In the genomic region with DNA sequence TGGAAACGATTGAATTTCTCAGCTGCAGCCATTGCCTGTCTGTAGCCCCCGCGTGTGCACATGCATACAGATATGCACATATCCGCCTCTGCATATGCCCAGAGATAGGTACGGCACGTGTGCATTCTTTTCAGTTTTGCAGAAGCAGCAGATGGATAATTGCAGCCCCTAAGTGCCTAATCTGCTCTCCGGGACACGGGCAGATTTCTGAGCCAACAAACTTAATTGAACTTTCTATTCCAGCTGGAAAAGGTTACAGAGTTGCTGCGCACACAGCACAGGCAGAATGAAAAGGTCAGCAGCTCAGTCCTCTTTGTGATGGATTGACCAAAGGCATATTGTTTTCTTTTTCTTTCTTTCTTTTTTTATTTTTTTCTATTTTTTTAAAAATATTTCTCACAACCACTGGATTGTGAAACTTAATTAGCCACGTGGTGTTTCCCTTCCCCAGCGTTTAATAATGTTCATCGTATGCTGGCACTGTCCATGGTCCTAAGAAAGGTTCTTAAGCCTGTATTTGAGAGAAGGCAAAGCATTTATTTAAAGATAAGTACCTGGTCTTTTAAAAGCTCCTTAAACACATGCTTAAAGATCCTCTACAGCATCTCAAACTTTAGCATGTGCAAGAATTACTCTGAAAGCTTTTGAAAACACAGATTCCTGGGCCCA, we compare ENCODE assay signal across 16 cellular contexts.
DNase-seq lines count a peak whose midpoint lies in the region; ATAC-seq and TF ChIP-seq lines count a peak whose summit lies in the region.
"Had no signal": no experiment of that assay in that cellular context is flagged by ENCODE, and none has a peak within 500 bp of the region (broad histone marks: within the 10 kb centered on the region; RNA-seq: fewer than 3 reads in every experiment).

No MANE protein-coding gene starts in this region.

- H3K4me3 ChIP-seq in GM23338 (no peak overlapping the region), colonic mucosa (no peak overlapping the region)
- H3K4me3 ChIP-seq: suprapubic skin had no signal

- no peaks in the 10 kb centered on the region for H4K20me1 ChIP-seq in GM23338 (replicated peaks; ENCODE audit: insufficient read depth)

- no peaks in the 10 kb centered on the region for H3F3A ChIP-seq in GM23338 (replicated peaks; ENCODE audit: low read depth)

- DNase-seq in GM23338 (ENCODE audit: low spot score) (peak; percentile 71), NCI-H524 treated with DMSO at 0.1 percent for 48 hours (lab: John Stamatoyannopoulos, UW) (peak; percentile 74), dermis blood vessel endothelial cell (peak; percentile 2), myocyte (ENCODE audit: low read depth) (peak; percentile 1), GM20000 (ENCODE audit: low spot score) (no peak), colonic mucosa (no peak), NCI-H1105 treated with DMSO at 0.1 percent for 48 hours (lab: John Stamatoyannopoulos, UW) (no peak)
- DNase-seq in activated CD4-positive, alpha-beta T cell treated with anti-CD3 and anti-CD28 coated beads, Interleukin-2, amount 50 U/mL, for 48 hours = no peak
- DNase-seq: activated CD8-positive, alpha-beta memory T cell treated with anti-CD3 and anti-CD28 coated beads for 24 hours; activated gamma-delta T cell treated with Interleukin-2 at 50 U/mL for 16 hours; CD8-positive, alpha-beta T cell; islet precursor cell; naive B cell; NCI-H1092; right cardiac atrium had no signal

- H3K4me1 Mint-ChIP-seq in GM23338 = no peaks in the 10 kb centered on the region
- H3K4me1 Mint-ChIP-seq: naive B cell had no signal

- H3K27ac ChIP-seq in GM23338 (ENCODE audit: low read depth) (no peak overlapping the region), colonic mucosa (no peak overlapping the region)
- H3K27ac ChIP-seq: suprapubic skin had no signal

- no peak for TF ChIP-seq CTCF in GM23338 (conservative IDR thresholded peaks at IDR 0.05; ENCODE audit: low read depth in 2 of 2)
- no peak for TF ChIP-seq CTCF in GM20000 (IDR thresholded peaks at IDR 0.05; ENCODE audit: extremely low read depth, missing control alignments)
- no peak for TF ChIP-seq CTCF in colonic mucosa (IDR thresholded peaks at IDR 0.05)

- H3K27ac Mint-ChIP-seq in GM23338 = no peak overlapping the region
- H3K27ac Mint-ChIP-seq: CD8-positive, alpha-beta T cell; naive B cell had no signal

- H3K4me3 Mint-ChIP-seq in GM23338 = no peak overlapping the region
- H3K4me3 Mint-ChIP-seq: CD8-positive, alpha-beta T cell; naive B cell had no signal

- H3K9me2 ChIP-seq in GM23338 (ENCODE audit: insufficient read depth) = peaks cover 4% of the 10 kb centered on the region; the same call in 1 of the 2 replicates

- no peaks in the 10 kb centered on the region for H3K9me3 Mint-ChIP-seq in GM23338

- H2AFZ ChIP-seq in GM23338 = no peak overlapping the region

- H3K9ac ChIP-seq in colonic mucosa (ENCODE audit: low read depth in 2 of 2, low read length in 2 of 2) = no peak overlapping the region

- H3K9me3 ChIP-seq in colonic mucosa = no peaks in the 10 kb centered on the region
- H3K9me3 ChIP-seq: suprapubic skin had no signal

- no peak overlapping the region for H3K4me2 ChIP-seq in GM23338

- no peaks in the 10 kb centered on the region for H3K27me3 Mint-ChIP-seq in GM23338 (ENCODE audit: insufficient read depth, low read depth, poor library complexity)
- H3K27me3 Mint-ChIP-seq: naive B cell had no signal

- H3K4me1 ChIP-seq in GM23338 (ENCODE audit: insufficient read depth) = no peaks in the 10 kb centered on the region
- H3K4me1 ChIP-seq in colonic mucosa = no peaks in the 10 kb centered on the region
- H3K4me1 ChIP-seq: suprapubic skin had no signal

- H3K27me3 ChIP-seq in GM23338 (ENCODE audit: insufficient read depth) (no peaks in the 10 kb centered on the region), colonic mucosa (no peaks in the 10 kb centered on the region)
- H3K27me3 ChIP-seq: suprapubic skin had no signal

- H3K36me3 ChIP-seq in GM23338 (ENCODE audit: insufficient read depth) (no peaks in the 10 kb centered on the region), colonic mucosa (no peaks in the 10 kb centered on the region)
- H3K36me3 ChIP-seq: suprapubic skin had no signal

- no peaks in the 10 kb centered on the region for H3K79me2 ChIP-seq in GM23338 (replicated peaks; ENCODE audit: insufficient read depth)

- ATAC-seq in GM23338 = no peak
- ATAC-seq: CD8-positive, alpha-beta T cell; right cardiac atrium had no signal

- H3K36me3 Mint-ChIP-seq in GM23338 (ENCODE audit: low read depth) = no peaks in the 10 kb centered on the region
- H3K36me3 Mint-ChIP-seq: CD8-positive, alpha-beta T cell; naive B cell had no signal

- intact Hi-C loops in colonic mucosa (cut with DNase I) = no loop called here

TF ChIP-seq in GM23338, 12 proteins besides CTCF, POLR2A, EP300 and RAD21 (continues in another document):
- TF ChIP-seq, protein P1, sequence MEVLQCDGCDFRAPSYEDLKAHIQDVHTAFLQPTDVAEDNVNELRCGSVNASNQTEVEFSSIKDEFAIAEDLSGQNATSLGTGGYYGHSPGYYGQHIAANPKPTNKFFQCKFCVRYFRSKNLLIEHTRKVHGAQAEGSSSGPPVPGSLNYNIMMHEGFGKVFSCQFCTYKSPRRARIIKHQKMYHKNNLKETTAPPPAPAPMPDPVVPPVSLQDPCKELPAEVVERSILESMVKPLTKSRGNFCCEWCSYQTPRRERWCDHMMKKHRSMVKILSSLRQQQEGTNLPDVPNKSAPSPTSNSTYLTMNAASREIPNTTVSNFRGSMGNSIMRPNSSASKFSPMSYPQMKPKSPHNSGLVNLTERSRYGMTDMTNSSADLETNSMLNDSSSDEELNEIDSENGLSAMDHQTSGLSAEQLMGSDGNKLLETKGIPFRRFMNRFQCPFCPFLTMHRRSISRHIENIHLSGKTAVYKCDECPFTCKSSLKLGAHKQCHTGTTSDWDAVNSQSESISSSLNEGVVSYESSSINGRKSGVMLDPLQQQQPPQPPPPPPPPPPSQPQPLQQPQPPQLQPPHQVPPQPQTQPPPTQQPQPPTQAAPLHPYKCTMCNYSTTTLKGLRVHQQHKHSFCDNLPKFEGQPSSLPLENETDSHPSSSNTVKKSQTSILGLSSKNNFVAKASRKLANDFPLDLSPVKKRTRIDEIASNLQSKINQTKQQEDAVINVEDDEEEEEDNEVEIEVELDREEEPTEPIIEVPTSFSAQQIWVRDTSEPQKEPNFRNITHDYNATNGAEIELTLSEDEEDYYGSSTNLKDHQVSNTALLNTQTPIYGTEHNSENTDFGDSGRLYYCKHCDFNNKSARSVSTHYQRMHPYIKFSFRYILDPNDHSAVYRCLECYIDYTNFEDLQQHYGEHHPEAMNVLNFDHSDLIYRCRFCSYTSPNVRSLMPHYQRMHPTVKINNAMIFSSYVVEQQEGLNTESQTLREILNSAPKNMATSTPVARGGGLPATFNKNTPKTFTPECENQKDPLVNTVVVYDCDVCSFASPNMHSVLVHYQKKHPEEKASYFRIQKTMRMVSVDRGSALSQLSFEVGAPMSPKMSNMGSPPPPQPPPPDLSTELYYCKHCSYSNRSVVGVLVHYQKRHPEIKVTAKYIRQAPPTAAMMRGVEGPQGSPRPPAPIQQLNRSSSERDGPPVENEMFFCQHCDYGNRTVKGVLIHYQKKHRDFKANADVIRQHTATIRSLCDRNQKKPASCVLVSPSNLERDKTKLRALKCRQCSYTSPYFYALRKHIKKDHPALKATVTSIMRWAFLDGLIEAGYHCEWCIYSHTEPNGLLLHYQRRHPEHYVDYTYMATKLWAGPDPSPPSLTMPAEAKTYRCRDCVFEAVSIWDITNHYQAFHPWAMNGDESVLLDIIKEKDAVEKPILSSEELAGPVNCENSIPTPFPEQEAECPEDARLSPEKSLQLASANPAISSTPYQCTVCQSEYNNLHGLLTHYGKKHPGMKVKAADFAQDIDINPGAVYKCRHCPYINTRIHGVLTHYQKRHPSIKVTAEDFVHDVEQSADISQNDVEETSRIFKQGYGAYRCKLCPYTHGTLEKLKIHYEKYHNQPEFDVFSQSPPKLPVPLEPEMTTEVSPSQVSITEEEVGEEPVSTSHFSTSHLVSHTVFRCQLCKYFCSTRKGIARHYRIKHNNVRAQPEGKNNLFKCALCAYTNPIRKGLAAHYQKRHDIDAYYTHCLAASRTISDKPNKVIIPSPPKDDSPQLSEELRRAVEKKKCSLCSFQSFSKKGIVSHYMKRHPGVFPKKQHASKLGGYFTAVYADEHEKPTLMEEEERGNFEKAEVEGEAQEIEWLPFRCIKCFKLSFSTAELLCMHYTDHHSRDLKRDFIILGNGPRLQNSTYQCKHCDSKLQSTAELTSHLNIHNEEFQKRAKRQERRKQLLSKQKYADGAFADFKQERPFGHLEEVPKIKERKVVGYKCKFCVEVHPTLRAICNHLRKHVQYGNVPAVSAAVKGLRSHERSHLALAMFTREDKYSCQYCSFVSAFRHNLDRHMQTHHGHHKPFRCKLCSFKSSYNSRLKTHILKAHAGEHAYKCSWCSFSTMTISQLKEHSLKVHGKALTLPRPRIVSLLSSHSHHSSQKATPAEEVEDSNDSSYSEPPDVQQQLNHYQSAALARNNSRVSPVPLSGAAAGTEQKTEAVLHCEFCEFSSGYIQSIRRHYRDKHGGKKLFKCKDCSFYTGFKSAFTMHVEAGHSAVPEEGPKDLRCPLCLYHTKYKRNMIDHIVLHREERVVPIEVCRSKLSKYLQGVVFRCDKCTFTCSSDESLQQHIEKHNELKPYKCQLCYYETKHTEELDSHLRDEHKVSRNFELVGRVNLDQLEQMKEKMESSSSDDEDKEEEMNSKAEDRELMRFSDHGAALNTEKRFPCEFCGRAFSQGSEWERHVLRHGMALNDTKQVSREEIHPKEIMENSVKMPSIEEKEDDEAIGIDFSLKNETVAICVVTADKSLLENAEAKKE (CRISPR knock-in tag; IDR thresholded peaks at IDR 0.05) = no peak

Comparison
In these comparisons a context has a peak if more than half of its experiments do, and no peak if none do; other contexts are left out.
1. DNase-seq: peak in GM23338 (single experiment), NCI-H524 treated with DMSO at 0.1 percent for 48 hours (single experiment), dermis blood vessel endothelial cell (single experiment) and myocyte (single experiment); none in GM20000 (single experiment), activated CD4-positive, alpha-beta T cell treated with anti-CD3 and anti-CD28 coated beads, Interleukin-2, amount 50 U/mL, for 48 hours (0 of 2), colonic mucosa (single experiment) and NCI-H1105 treated with DMSO at 0.1 percent for 48 hours (single experiment).